8 cellular contexts compared by ENCODE assay signal in the genomic region with DNA sequence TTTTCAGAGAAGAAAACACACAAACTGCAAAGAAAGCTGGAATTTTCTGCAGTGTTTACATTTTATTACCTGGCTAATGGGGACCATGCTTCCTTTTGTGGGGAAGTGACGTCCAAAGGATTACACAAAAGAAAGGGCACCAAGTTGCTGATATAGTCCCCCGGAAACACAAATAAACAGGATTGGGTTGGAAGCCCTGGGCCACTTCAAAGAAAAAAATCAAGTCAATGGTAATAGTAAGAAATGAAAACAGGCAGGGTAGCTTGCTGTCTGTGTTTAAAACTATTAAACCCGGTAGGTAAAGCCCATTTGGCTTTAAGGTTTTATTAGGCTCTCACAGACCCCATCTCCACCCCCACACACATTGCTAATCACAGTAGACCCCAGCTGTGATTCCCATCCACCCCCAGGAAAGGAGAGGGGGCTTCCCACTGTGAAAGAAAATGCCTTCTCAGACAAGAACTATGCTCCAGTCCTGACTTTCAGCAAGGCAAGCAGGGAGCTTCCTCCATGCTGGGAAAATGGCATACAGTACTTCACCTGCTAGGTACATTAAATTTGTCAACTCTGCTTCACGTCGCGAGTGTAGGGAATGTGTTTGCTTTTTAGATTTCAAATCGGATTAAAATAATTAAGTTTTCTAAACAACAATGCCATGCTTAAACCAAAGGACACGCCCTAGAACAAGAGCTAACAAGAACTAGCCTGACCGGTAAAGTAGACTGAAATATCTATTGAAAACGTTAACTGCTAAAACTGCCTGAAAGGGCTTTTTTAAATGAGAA. TPM values are rescaled to one million over a fixed set of nuclear protein-coding genes. Genes with fewer than 3 reads are reported as not detected.
DNase-seq lines count a peak whose midpoint lies in the region; ATAC-seq and TF ChIP-seq lines count a peak whose summit lies in the region.

No MANE protein-coding gene starts in this region.

- TF ChIP-seq POLR2A in erythroblast (IDR thresholded peaks at IDR 0.05; ENCODE audit: low read length), result no peak

- peak overlapping the region; percentile 78 for H3K4me3 ChIP-seq in right cardiac atrium (ENCODE audit: low read length)
- peak overlapping the region; percentile 66 for H3K4me3 ChIP-seq in skeletal muscle cell (ENCODE audit: low read depth, low read length)

- no peaks in the 10 kb centered on the region for H3K9me3 ChIP-seq in right cardiac atrium (ENCODE audit: control insufficient read depth, low read length)

- intact Hi-C loops in right cardiac atrium (cut with DNase I), result loop anchor here in 2 of 4 donors (5.0 kb wide), 1 partner anchor 104 kb away; no protein-coding TSS in a partner anchor

- H3K27me3 Mint-ChIP-seq in activated T-cell treated with anti-CD3 and anti-CD28 coated beads, Interleukin-2, amount 50 U/mL, for 4 hours (ENCODE audit: low read depth), result peaks cover 22% of the 10 kb centered on the region

- no peak for DNase-seq in activated T-cell treated with anti-CD3 and anti-CD28 coated beads, Interleukin-2, amount 50 U/mL, for 4 hours
- DNase-seq in activated T-cell treated with anti-CD3 and anti-CD28 coated beads, Interleukin-2, amount 50 U/mL, for 1 hour, result no peak
- no peak for DNase-seq in right cardiac atrium
- no peak for DNase-seq in skeletal muscle cell (ENCODE audit: low read depth)
- no peak for DNase-seq in NCI-H1092 treated with DMSO at 0.1 percent for 48 hours (lab: John Stamatoyannopoulos, UW)
- DNase-seq in erythroblast (lab: John Stamatoyannopoulos, UW), result no peak

- ATAC-seq in activated T-cell treated with anti-CD3 and anti-CD28 coated beads, Interleukin-2, amount 50 U/mL, for 4 hours, result no peak
- ATAC-seq in right cardiac atrium (no peak), HG03442 (IDR thresholded peaks at IDR 0.05; ENCODE audit: unreplicated experiment) (no peak)

- H3K4me1 Mint-ChIP-seq in activated T-cell treated with anti-CD3 and anti-CD28 coated beads, Interleukin-2, amount 50 U/mL, for 4 hours (ENCODE audit: low read depth), result peaks cover 21% of the 10 kb centered on the region

- no peak for TF ChIP-seq CTCF in VCaP (conservative IDR thresholded peaks at IDR 0.05)

- H3K27me3 ChIP-seq in right cardiac atrium (ENCODE audit: control insufficient read depth, insufficient read depth), result no peaks in the 10 kb centered on the region

- no peaks in the 10 kb centered on the region for H3K4me1 ChIP-seq in right cardiac atrium (ENCODE audit: control insufficient read depth, insufficient read depth, low read length)

- H3K27ac ChIP-seq in VCaP, result peak overlapping the region; percentile 83
- H3K27ac ChIP-seq in right cardiac atrium (ENCODE audit: low read length), result peak overlapping the region; percentile 90

- peak overlapping the region; percentile 86 for H3K4me3 Mint-ChIP-seq in activated T-cell treated with anti-CD3 and anti-CD28 coated beads, Interleukin-2, amount 50 U/mL, for 4 hours

- WGBS in right cardiac atrium, result 30% methylated on average over 10 of the region's 10 CpGs

- peaks cover 1% of the 10 kb centered on the region for H3K36me3 Mint-ChIP-seq in activated T-cell treated with anti-CD3 and anti-CD28 coated beads, Interleukin-2, amount 50 U/mL, for 4 hours (ENCODE audit: insufficient read depth)

- no peaks in the 10 kb centered on the region for H3K9me3 Mint-ChIP-seq in activated T-cell treated with anti-CD3 and anti-CD28 coated beads, Interleukin-2, amount 50 U/mL, for 4 hours

RNA-seq across cellular contexts. Expression of gene PERP, which starts 1.1 kb away (rescaled TPM):
- total RNA-seq in activated T-cell treated with anti-CD3 and anti-CD28 coated beads, Interleukin-2, amount 50 U/mL, for 4 hours, result 1 to 10 TPM; 1.0 to 2.0 (median 1.8) TPM
- 10 to 100 TPM; 34.6 to 44.6 (median 38.7) TPM for total RNA-seq in right cardiac atrium
- polyA plus RNA-seq in right cardiac atrium, result 35.9 TPM

RNA-seq across cellular contexts. Expression of gene ARFGEF3, which starts 55.7 kb away (rescaled TPM):
- under 1 TPM; 0.16 to 0.53 (median 0.29) TPM for total RNA-seq in activated T-cell treated with anti-CD3 and anti-CD28 coated beads, Interleukin-2, amount 50 U/mL, for 4 hours
- 1 to 10 TPM; 1.1 to 2.0 (median 1.6) TPM for total RNA-seq in right cardiac atrium
- 0.63 TPM for polyA plus RNA-seq in right cardiac atrium

Comparison
In these comparisons a context has a peak if more than half of its experiments do, and no peak if none do; other contexts are left out.
1. RNA of gene PERP, which starts 1.1 kb away (total RNA-seq): 34.6 to 44.6 TPM in right cardiac atrium; 1.0 to 2.0 TPM in activated T-cell treated with anti-CD3 and anti-CD28 coated beads, Interleukin-2, amount 50 U/mL, for 4 hours; every median in the first group is over 10 times any median in the second.